ENCODE assay signal across 8 cellular contexts in genomic region chr2:226792155-226792871, GRCh38. TPM values are rescaled to one million over a fixed set of nuclear protein-coding genes. Genes with fewer than 3 reads are reported as not detected.
A peak's percentile ranks its signal among the peaks of the same experiment; 100 is the strongest.
DNase-seq lines count a peak whose midpoint lies in the region; ATAC-seq and TF ChIP-seq lines count a peak whose summit lies in the region.

No MANE protein-coding gene starts in this region.

- no peaks in the 10 kb centered on the region for H3K9me3 ChIP-seq in gastrocnemius medialis

- peak overlapping the region; percentile 66 for H3K4me3 Mint-ChIP-seq in activated CD4-positive, alpha-beta T cell treated with anti-CD3 and anti-CD28 coated beads, Interleukin-2, amount 10 ng/mL, durations not matched to agents 24 days and 14 days

- H3K4me1 ChIP-seq in gastrocnemius medialis: peaks cover 69 to 75% of the 10 kb centered on the region in 2 donors

- no peak for DNase-seq in activated CD4-positive, alpha-beta T cell treated with anti-CD3 and anti-CD28 coated beads, Interleukin-2, amount 10 ng/mL, durations not matched to agents 24 days and 14 days
- DNase-seq in activated CD4-positive, alpha-beta T cell treated with anti-CD3 and anti-CD28 coated beads for 1 hour: no peak
- DNase-seq in SW480 (ENCODE audit: low spot score) (peak; percentile 24), fibroblast of pulmonary artery (ENCODE audit: low read depth) (peak; percentile 19), gastrocnemius medialis (no peak), COLO829 (ENCODE audit: low spot score) (no peak), SKM-1 treated with dmso at 0.1 percent for 144 hours (lab: John Stamatoyannopoulos, UW; ENCODE audit: unreplicated experiment) (no peak), NCI-H1105 treated with DMSO at 0.1 percent for 48 hours (lab: John Stamatoyannopoulos, UW) (no peak)

- intact Hi-C loops in activated CD4-positive, alpha-beta T cell treated with anti-CD3 and anti-CD28 coated beads, Interleukin-2, amount 10 ng/mL, durations not matched to agents 24 days and 14 days (cut with micrococcal nuclease): loop anchor here (5.0 to 10.0 kb wide), 4 partner anchors 75 to 672 kb away; partner anchors contain the start of gene MFF
- intact Hi-C loops in gastrocnemius medialis (cut with DNase I; ENCODE audit: low total_unique reads): loop anchor here (5.0 to 10.0 kb wide), 3 partner anchors 35 to 648 kb away; no protein-coding TSS in a partner anchor

- peaks cover 8% of the 10 kb centered on the region for H3K36me3 Mint-ChIP-seq in activated CD4-positive, alpha-beta T cell treated with anti-CD3 and anti-CD28 coated beads, Interleukin-2, amount 10 ng/mL, durations not matched to agents 24 days and 14 days (ENCODE audit: low read depth)

- peaks cover 48% of the 10 kb centered on the region for H3K4me1 Mint-ChIP-seq in activated CD4-positive, alpha-beta T cell treated with anti-CD3 and anti-CD28 coated beads, Interleukin-2, amount 10 ng/mL, durations not matched to agents 24 days and 14 days

- H3K27ac ChIP-seq in gastrocnemius medialis: peak overlapping the region; percentile 95 to 99 (median 98)

- TF ChIP-seq CTCF in fibroblast of pulmonary artery (IDR thresholded peaks at IDR 0.05; ENCODE audit: low read length, missing control alignments) (no peak), gastrocnemius medialis (IDR thresholded peaks at IDR 0.05 in 4 of 5, conservative IDR thresholded peaks at IDR 0.05 in 1 of 5) (no peak)

- H3K27me3 ChIP-seq in gastrocnemius medialis: no peaks in the 10 kb centered on the region

- in situ Hi-C loops in gastrocnemius medialis (cut with MboI; ENCODE audit: low sequenced_read_pairs in 4 of 4): loop anchor here in 2 of 4 donors (5.0 to 25.0 kb wide), 3 partner anchors 48 to 130 kb away; no protein-coding TSS in a partner anchor

- TF ChIP-seq POLR2A in gastrocnemius medialis (IDR thresholded peaks at IDR 0.05): no peak

- no peaks in the 10 kb centered on the region for H3K27me3 Mint-ChIP-seq in activated CD4-positive, alpha-beta T cell treated with anti-CD3 and anti-CD28 coated beads, Interleukin-2, amount 10 ng/mL, durations not matched to agents 24 days and 14 days

- H3K27ac Mint-ChIP-seq in activated CD4-positive, alpha-beta T cell treated with anti-CD3 and anti-CD28 coated beads, Interleukin-2, amount 10 ng/mL, durations not matched to agents 24 days and 14 days: peak overlapping the region; percentile 66

- peak in 1 of 2 donors; percentile 13 for ATAC-seq in gastrocnemius medialis

- peak overlapping the region; percentile 65 for H3K4me3 ChIP-seq in fibroblast of pulmonary artery (replicated peaks; ENCODE audit: low read depth, low read length)
- H3K4me3 ChIP-seq in gastrocnemius medialis: peak overlapping the region; percentile 71 to 89 (median 80)

- H3K36me3 ChIP-seq in gastrocnemius medialis: no peaks in the 10 kb centered on the region

- H3K9me3 Mint-ChIP-seq in activated CD4-positive, alpha-beta T cell treated with anti-CD3 and anti-CD28 coated beads, Interleukin-2, amount 10 ng/mL, durations not matched to agents 24 days and 14 days: peaks cover 2% of the 10 kb centered on the region

RNA-seq across cellular contexts. Expression of gene IRS1, which starts 7.3 kb away (rescaled TPM):
- 4.7 and 4.8 TPM in 2 replicates for total RNA-seq in activated CD4-positive, alpha-beta T cell treated with anti-CD3 and anti-CD28 coated beads, Interleukin-2, amount 10 ng/mL, durations not matched to agents 24 days and 14 days
- total RNA-seq in gastrocnemius medialis: 10 to 100 TPM in 1 of 4 donors, 1 to 10 TPM in 3; 2.2 to 71.1 (median 6.3) TPM

RNA-seq across cellular contexts. Expression of gene RHBDD1, which starts 43.5 kb away (rescaled TPM):
- total RNA-seq in activated CD4-positive, alpha-beta T cell treated with anti-CD3 and anti-CD28 coated beads, Interleukin-2, amount 10 ng/mL, durations not matched to agents 24 days and 14 days: 41.3 and 44.7 TPM in 2 replicates
- total RNA-seq in gastrocnemius medialis: 10 to 100 TPM in 1 of 4 donors, 1 to 10 TPM in 3; 6.2 to 14.2 (median 8.7) TPM

Comparison
In these comparisons a context has a peak if more than half of its experiments do, and no peak if none do; other contexts are left out.
1. DNase-seq: peak in SW480 (single experiment) and fibroblast of pulmonary artery (single experiment); none in activated CD4-positive, alpha-beta T cell treated with anti-CD3 and anti-CD28 coated beads, Interleukin-2, amount 10 ng/mL, durations not matched to agents 24 days and 14 days (single experiment), activated CD4-positive, alpha-beta T cell treated with anti-CD3 and anti-CD28 coated beads for 1 hour (single experiment), gastrocnemius medialis (0 of 2), COLO829 (single experiment), SKM-1 treated with dmso at 0.1 percent for 144 hours (single experiment) and NCI-H1105 treated with DMSO at 0.1 percent for 48 hours (single experiment).